Comparison of ENCODE assay signal across 30 cellular contexts in the genomic region with DNA sequence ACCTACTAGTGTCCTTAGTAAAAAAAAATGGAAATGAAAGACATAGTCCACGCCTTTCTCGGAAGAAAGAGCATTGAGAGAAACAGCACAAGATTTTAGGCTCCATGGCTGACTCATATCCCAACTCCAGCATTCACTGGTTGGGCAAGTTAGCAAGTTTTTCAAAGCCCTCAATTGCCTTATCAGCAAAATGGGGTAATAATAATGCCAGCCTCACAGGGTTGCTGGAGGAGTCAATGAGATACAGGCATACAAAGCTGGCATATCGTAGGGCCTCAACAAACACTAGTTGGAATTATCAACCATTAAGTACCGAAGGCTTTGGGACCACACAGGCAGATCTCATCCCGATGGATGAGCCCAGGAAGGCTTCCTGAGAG. TPM values are rescaled to one million over a fixed set of nuclear protein-coding genes. Genes with fewer than 3 reads are reported as not detected.
"Had no signal": no experiment of that assay in that cellular context is flagged by ENCODE, and none has a peak within 500 bp of the region (broad histone marks: within the 10 kb centered on the region; RNA-seq: fewer than 3 reads in every experiment).

No MANE protein-coding gene starts in this region.

- H3K4me3 ChIP-seq: adrenal gland, body of pancreas, breast epithelium, cardiac muscle cell, colonic mucosa, esophagus muscularis mucosa, gastroesophageal sphincter had no signal

- ATAC-seq: activated CD4-positive, CD25-positive, alpha-beta regulatory T cell treated with anti-CD3 and anti-CD28 coated beads, Interleukin-2, amount 50 U/mL, for 24 hours; activated CD8-positive, alpha-beta memory T cell treated with anti-CD3 and anti-CD28 coated beads, Interleukin-2, amount 10 ng/mL, durations not matched to agents 7 days and 5 days; activated CD8-positive, alpha-beta T cell treated with anti-CD3 and anti-CD28 coated beads, Interleukin-2, amount 10 ng/mL, durations not matched to agents 7 days and 5 days; activated naive CD8-positive, alpha-beta T cell treated with anti-CD3 and anti-CD28 coated beads, Interleukin-2, amount 50 U/mL, for 24 hours; body of pancreas; effector memory CD8-positive, alpha-beta T cell; foreskin keratinocyte; gastroesophageal sphincter; T-helper 17 cell had no signal

- H3K36me3 ChIP-seq: adrenal gland, breast epithelium, cardiac muscle cell, colonic mucosa, esophagus muscularis mucosa, gastroesophageal sphincter, WERI-Rb-1 had no signal

- H3K27me3 ChIP-seq: adrenal gland, body of pancreas, foreskin keratinocyte, gastroesophageal sphincter had no signal

- H3K4me1 ChIP-seq: breast epithelium, colonic mucosa had no signal

- H3K9me3 ChIP-seq: adrenal gland, body of pancreas, breast epithelium, colonic mucosa, esophagus muscularis mucosa, gastroesophageal sphincter had no signal

- H3K27ac ChIP-seq: body of pancreas, breast epithelium, cardiac muscle cell, colonic mucosa, foreskin keratinocyte, gastroesophageal sphincter, WERI-Rb-1 had no signal

- DNase-seq: activated B cell treated with CpG ODN at 0.5 μM for 24 hours; activated CD4-positive, alpha-beta memory T cell treated with anti-CD3 and anti-CD28 coated beads for 36 hours; activated CD4-positive, alpha-beta T cell treated with anti-CD3 and anti-CD28 coated beads for 48 hours; activated CD8-positive, alpha-beta memory T cell treated with anti-CD3 and anti-CD28 coated beads, Interleukin-2, amount 10 ng/mL, durations not matched to agents 7 days and 5 days; activated CD8-positive, alpha-beta memory T cell treated with anti-CD3 and anti-CD28 coated beads, Interleukin-2, amount 50 U/mL, for 4 hours; activated CD8-positive, alpha-beta T cell treated with anti-CD3 and anti-CD28 coated beads, Interleukin-2, amount 10 ng/mL, durations not matched to agents 7 days and 5 days; activated effector memory CD4-positive, alpha-beta T cell treated with anti-CD3 and anti-CD28 coated beads, Interleukin-2, amount 50 U/mL, for 16 hours; activated naive CD4-positive, alpha-beta T cell treated with anti-CD3 and anti-CD28 coated beads for 36 hours; activated naive CD8-positive, alpha-beta T cell treated with anti-CD3 and anti-CD28 coated beads for 36 hours; activated naive CD8-positive, alpha-beta T cell treated with anti-CD3 and anti-CD28 coated beads, Interleukin-2, amount 50 U/mL, for 24 hours; activated T-cell treated with anti-CD3 and anti-CD28 coated beads, Interleukin-2, amount 50 U/mL, for 1 hour; activated T-cell treated with anti-CD3 and anti-CD28 coated beads, Interleukin-2, amount 50 U/mL, for 48 hours; adrenal gland; aorta; body of pancreas; central memory CD4-positive, alpha-beta T cell; colonic mucosa; effector memory CD8-positive, alpha-beta T cell; erythroblast; foreskin keratinocyte; T-helper 1 cell; T-helper 17 cell; T1000; WERI-Rb-1 had no signal

RNA-seq across cellular contexts. Expression of a gene that starts 4.0 kb away (rescaled TPM):
- total RNA-seq: activated CD8-positive, alpha-beta memory T cell treated with anti-CD3 and anti-CD28 coated beads for 36 hours; activated CD8-positive, alpha-beta memory T cell treated with anti-CD3 and anti-CD28 coated beads, Interleukin-2, amount 10 ng/mL, durations not matched to agents 7 days and 5 days; activated CD8-positive, alpha-beta T cell treated with anti-CD3 and anti-CD28 coated beads, Interleukin-2, amount 10 ng/mL, durations not matched to agents 7 days and 5 days had no signal
